Comparison of ENCODE assay signal across 23 cellular contexts in the genomic region with DNA sequence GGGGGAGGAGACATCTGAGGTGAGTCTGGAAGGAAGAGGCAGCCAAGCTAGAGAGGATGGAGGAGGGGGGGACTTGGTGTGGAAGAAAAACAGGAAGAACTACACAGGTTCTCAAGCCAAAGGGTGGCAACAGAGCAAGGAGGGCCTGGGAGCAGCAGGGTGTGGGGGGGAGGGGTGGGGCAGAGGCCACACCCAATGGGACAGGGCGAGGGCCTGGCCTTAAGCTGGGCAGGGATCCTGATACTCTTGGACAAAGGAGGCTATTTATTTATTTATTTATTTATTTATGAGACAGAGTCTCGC.
"Had no signal": no experiment of that assay in that cellular context is flagged by ENCODE, and none has a peak within 500 bp of the region (broad histone marks: within the 10 kb centered on the region; RNA-seq: fewer than 3 reads in every experiment).

No MANE protein-coding gene starts in this region.

- H3K36me3 ChIP-seq: breast epithelium, ovary, prostate gland, transverse colon, vagina had no signal

- H3K27ac ChIP-seq: breast epithelium, neutrophil, ovary, prostate gland, transverse colon, vagina had no signal

- DNase-seq: activated CD4-positive, alpha-beta T cell treated with anti-CD3 and anti-CD28 coated beads for 1 hour; activated CD4-positive, alpha-beta T cell treated with anti-CD3 and anti-CD28 coated beads, Interleukin-2, amount 50 U/mL, for 1 hour; activated CD8-positive, alpha-beta memory T cell treated with anti-CD3 and anti-CD28 coated beads, Interleukin-2, amount 50 U/mL, for 4 hours; activated effector memory CD4-positive, alpha-beta T cell treated with Interleukin-2 at 50 U/mL for 16 hours; activated naive CD8-positive, alpha-beta T cell treated with anti-CD3 and anti-CD28 coated beads, Interleukin-2, amount 10 ng/mL, durations not matched to agents 7 days and 5 days; activated T-cell treated with anti-CD3 and anti-CD28 coated beads, Interleukin-2, amount 50 U/mL, for 48 hours; amniotic stem cell; cortex of kidney; foreskin fibroblast; stimulated activated CD4-positive, alpha-beta T cell treated with anti-CD3 and anti-CD28 coated beads, Interleukin-4, amount 100 ng/mL, for 24 hours; transverse colon had no signal

- H3K9me3 Mint-ChIP-seq: activated naive CD4-positive, alpha-beta T cell treated with anti-CD3 and anti-CD28 coated beads for 36 hours; activated naive CD8-positive, alpha-beta T cell treated with anti-CD3 and anti-CD28 coated beads, Interleukin-2, amount 10 ng/mL, durations not matched to agents 7 days and 5 days; mesothelial cell of epicardium; natural killer cell treated with Interleukin-12 subunit alpha and Interleukin-12 subunit beta and Interleukin-15 and Interleukin-18, amount 100 ng/mL, for 72 hours; stimulated activated naive CD8-positive, alpha-beta T cell treated with anti-CD3 and anti-CD28 coated beads, Interleukin-15, Interleukin-2, amounts not matched to agents 100 ng/mL and 50 ng/mL, for 24 hours; T-helper 2 cell treated with Interferon-gamma antibody and Interleukin-4, amounts not matched to agents 5 μg/mL and 100 μg/mL, for 36 hours had no signal

- H3K4me3 ChIP-seq: breast epithelium, lung, ovary, prostate gland, transverse colon, vagina had no signal

- H3K27me3 Mint-ChIP-seq: activated naive CD8-positive, alpha-beta T cell treated with anti-CD3 and anti-CD28 coated beads, Interleukin-2, amount 10 ng/mL, durations not matched to agents 7 days and 5 days; natural killer cell treated with Interleukin-12 subunit alpha and Interleukin-12 subunit beta and Interleukin-15 and Interleukin-18, amount 100 ng/mL, for 72 hours; stimulated activated naive CD8-positive, alpha-beta T cell treated with anti-CD3 and anti-CD28 coated beads, Interleukin-15, Interleukin-2, amounts not matched to agents 100 ng/mL and 50 ng/mL, for 24 hours had no signal

- H3K4me3 Mint-ChIP-seq: activated naive CD4-positive, alpha-beta T cell treated with anti-CD3 and anti-CD28 coated beads for 36 hours; activated naive CD8-positive, alpha-beta T cell treated with anti-CD3 and anti-CD28 coated beads, Interleukin-2, amount 10 ng/mL, durations not matched to agents 7 days and 5 days; mesothelial cell of epicardium; natural killer cell treated with Interleukin-12 subunit alpha and Interleukin-12 subunit beta and Interleukin-15 and Interleukin-18, amount 100 ng/mL, for 72 hours; stimulated activated naive CD8-positive, alpha-beta T cell treated with anti-CD3 and anti-CD28 coated beads, Interleukin-15, Interleukin-2, amounts not matched to agents 100 ng/mL and 50 ng/mL, for 24 hours; T-helper 2 cell treated with Interferon-gamma antibody and Interleukin-4, amounts not matched to agents 5 μg/mL and 100 μg/mL, for 36 hours had no signal

- H3K27me3 ChIP-seq: breast epithelium, neutrophil, ovary, transverse colon, vagina had no signal

- H3K27ac Mint-ChIP-seq: activated naive CD4-positive, alpha-beta T cell treated with anti-CD3 and anti-CD28 coated beads for 36 hours; mesothelial cell of epicardium; stimulated activated naive CD8-positive, alpha-beta T cell treated with anti-CD3 and anti-CD28 coated beads, Interleukin-15, Interleukin-2, amounts not matched to agents 100 ng/mL and 50 ng/mL, for 24 hours had no signal

- H3K9me3 ChIP-seq: breast epithelium, neutrophil, ovary, prostate gland, transverse colon, vagina had no signal

- H3K4me1 ChIP-seq: breast epithelium, prostate gland had no signal

- ATAC-seq: left lobe of liver had no signal

- H3K36me3 Mint-ChIP-seq: activated naive CD8-positive, alpha-beta T cell treated with anti-CD3 and anti-CD28 coated beads, Interleukin-2, amount 10 ng/mL, durations not matched to agents 7 days and 5 days; natural killer cell treated with Interleukin-12 subunit alpha and Interleukin-12 subunit beta and Interleukin-15 and Interleukin-18, amount 100 ng/mL, for 72 hours had no signal
